16 cellular contexts compared by ENCODE assay signal in the genomic region with DNA sequence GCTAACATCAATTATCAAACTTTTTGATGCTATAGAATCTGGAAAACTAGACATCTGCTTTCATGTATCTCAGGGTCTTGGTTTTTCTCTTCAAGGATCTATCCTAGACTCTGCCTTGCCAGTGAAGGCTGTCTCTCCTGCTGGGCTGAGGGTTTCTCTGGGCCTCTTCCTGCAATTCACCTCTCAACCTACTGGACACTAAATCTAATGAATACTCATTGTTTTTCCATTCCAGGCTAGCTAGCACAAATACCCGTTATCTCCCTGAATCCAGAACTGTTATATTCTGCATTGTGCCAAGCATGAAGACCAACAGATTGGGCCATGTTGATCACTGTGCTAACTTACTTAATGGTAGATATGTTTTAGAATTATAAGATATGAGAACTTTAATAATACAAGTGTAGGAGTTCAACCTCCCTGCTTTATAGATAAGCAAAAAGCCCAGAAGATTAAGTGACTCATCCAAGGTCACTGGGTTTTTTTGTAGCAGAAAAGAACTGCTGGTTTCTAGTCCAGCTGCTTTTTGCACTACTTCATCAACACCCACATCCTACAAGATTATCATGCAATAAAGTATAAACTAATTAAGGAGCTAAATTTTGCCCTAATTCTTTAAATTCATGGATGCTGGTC. TPM values are rescaled to one million over a fixed set of nuclear protein-coding genes. Genes with fewer than 3 reads are reported as not detected.
DNase-seq lines count a peak whose midpoint lies in the region; ATAC-seq and TF ChIP-seq lines count a peak whose summit lies in the region.
"Had no signal": no experiment of that assay in that cellular context is flagged by ENCODE, and none has a peak within 500 bp of the region (broad histone marks: within the 10 kb centered on the region; RNA-seq: fewer than 3 reads in every experiment).

No MANE protein-coding gene starts in this region.

- no peak overlapping the region for H3K27ac Mint-ChIP-seq in MCF 10A (ENCODE audit: low read depth, unreplicated experiment)
- H3K27ac Mint-ChIP-seq: dendritic cell treated with granulocyte-macrophage colony-stimulating factor and Interleukin-4, amounts not matched to agents 40 ng/mL and 50 ng/mL, for 4 days had no signal

- H3K4me1 ChIP-seq in mammary epithelial cell (ENCODE audit: insufficient read depth, low read length) (peaks cover 8% of the 10 kb centered on the region), adrenal gland (replicated peaks in 1 of 2) (peaks cover 18 to 34% of the 10 kb centered on the region in 2 donors), PC-3 (ENCODE audit: insufficient read depth, low read length) (no peaks in the 10 kb centered on the region), upper lobe of right lung (peaks cover 2% of the 10 kb centered on the region)
- H3K4me1 ChIP-seq: ascending aorta had no signal

- H3K4me1 Mint-ChIP-seq in MCF 10A (ENCODE audit: insufficient read depth, unreplicated experiment) = peaks cover 5% of the 10 kb centered on the region

- H3K27ac ChIP-seq in mammary epithelial cell (ENCODE audit: insufficient read depth, low read depth, low read length) (no peak overlapping the region), adrenal gland (peak overlapping the region in 4 of 5 donors; percentile 19 to 40 (median 32)), PC-3 (ENCODE audit: low read length) (no peak overlapping the region), upper lobe of right lung (no peak overlapping the region)
- H3K27ac ChIP-seq: ascending aorta had no signal

- dilution Hi-C loops in mammary epithelial cell (cut with HindIII; ENCODE audit: low sequenced_read_pairs) = no loop called here

- ATAC-seq in GM21619 (IDR thresholded peaks at IDR 0.05; ENCODE audit: unreplicated experiment) (no peak), PC-3 (no peak), upper lobe of right lung (no peak)
- ATAC-seq: right cardiac atrium had no signal

- intact Hi-C loops in mammary epithelial cell (cut with micrococcal nuclease) (no loop called here), MCF 10A (cut with micrococcal nuclease) (no loop called here), adrenal gland (cut with DNase I) (no loop called here), PC-3 (cut with micrococcal nuclease) (no loop called here), upper lobe of right lung (cut with DNase I) (no loop called here), posterior vena cava (cut with DNase I) (no loop called here)

- DNase-seq in mammary epithelial cell = peak; percentile 16
- no peak for DNase-seq in MCF 10A (ENCODE audit: unreplicated experiment)
- no peak for DNase-seq in adrenal gland
- DNase-seq in iris pigment epithelial cell (ENCODE audit: low read depth) = peak; percentile 48
- no peak for DNase-seq in PC-3
- no peak for DNase-seq in upper lobe of right lung
- DNase-seq in posterior vena cava (ENCODE audit: low spot score) = no peak
- DNase-seq: activated CD8-positive, alpha-beta memory T cell treated with anti-CD3 and anti-CD28 coated beads, Interleukin-2, amount 50 U/mL, for 48 hours; DMS53; NCI-H1092 treated with DMSO at 0.1 percent for 48 hours; right cardiac atrium had no signal

- H3K4me3 Mint-ChIP-seq in MCF 10A (ENCODE audit: unreplicated experiment) = no peak overlapping the region
- H3K4me3 Mint-ChIP-seq: dendritic cell treated with granulocyte-macrophage colony-stimulating factor and Interleukin-4, amounts not matched to agents 40 ng/mL and 50 ng/mL, for 4 days had no signal

- POLR2A ChIA-PET in MCF 10A (lab: Yijun Ruan, JAX) (interaction anchor here (0.6 to 2.2 kb wide), 4 partner anchors 10 to 56 kb away, joined by 3 to 8 read pairs (median 4); no protein-coding TSS in a partner anchor), PC-3 (lab: Charles Lee; ENCODE audit: unreplicated experiment) (interaction anchor here (0.5 kb wide), 1 partner anchor 532 kb away, joined by 3 read pairs; no protein-coding TSS in a partner anchor)

- 100% methylated on average over 1 of the region's 1 CpG for WGBS in mammary epithelial cell (ENCODE audit: low coverage, missing lambda C conversion rate)
- 20 to 44% (median 32%) methylated on average over 1 of the region's 1 CpG for WGBS in adrenal gland, 4 donors

- CTCF ChIA-PET in mammary epithelial cell (lab: Charles Lee; ENCODE audit: low non-redundant PET) (no interaction called here), MCF 10A (lab: Yijun Ruan, JAX) (interaction anchor here (0.7 to 12.5 kb wide), 4 partner anchors 18 to 100 kb away, joined by 3 to 253 read pairs (median 6); no protein-coding TSS in a partner anchor), PC-3 (lab: Charles Lee) (no interaction called here)

- H3K27me3 ChIP-seq in mammary epithelial cell (ENCODE audit: insufficient read depth, low read length) (no peaks in the 10 kb centered on the region), adrenal gland (no peaks in the 10 kb centered on the region), PC-3 (ENCODE audit: low read length) (no peaks in the 10 kb centered on the region), upper lobe of right lung (no peaks in the 10 kb centered on the region)
- H3K27me3 ChIP-seq: ascending aorta had no signal

- H2AFZ ChIP-seq in mammary epithelial cell (ENCODE audit: low read depth, low read length) (no peak overlapping the region), PC-3 (ENCODE audit: low read length) (no peak overlapping the region)

- H3K4me3 ChIP-seq in mammary epithelial cell (replicated peaks in 1 of 3; ENCODE audit: insufficient read depth in 1 of 3, low read depth in 2 of 3, low read length in 3 of 3) (no peak overlapping the region), adrenal gland (no peak overlapping the region), PC-3 (ENCODE audit: low read length) (no peak overlapping the region), upper lobe of right lung (no peak overlapping the region)
- H3K4me3 ChIP-seq: ascending aorta, HAP-1 had no signal

- H3K9ac ChIP-seq in mammary epithelial cell (ENCODE audit: insufficient read depth, low read length) = no peak overlapping the region
- no peak overlapping the region for H3K9ac ChIP-seq in PC-3 (ENCODE audit: low read length)

- BruUV-seq in mammary epithelial cell (replicated peaks; lab: Mats Ljungman, UMichigan) (no TSS peak), MCF 10A (replicated peaks; lab: Mats Ljungman, UMichigan) (no TSS peak), PC-3 (replicated peaks; lab: Mats Ljungman, UMichigan) (no TSS peak)

- TF ChIP-seq POLR2A in adrenal gland (IDR thresholded peaks at IDR 0.05) = no peak

- H3K27me3 Mint-ChIP-seq in MCF 10A (ENCODE audit: insufficient read depth, unreplicated experiment) = no peaks in the 10 kb centered on the region
- H3K27me3 Mint-ChIP-seq: dendritic cell treated with granulocyte-macrophage colony-stimulating factor and Interleukin-4, amounts not matched to agents 40 ng/mL and 50 ng/mL, for 4 days; IgD-negative memory B cell had no signal

- H3F3A ChIP-seq in PC-3 (ENCODE audit: low read length, unreplicated experiment) = no peaks in the 10 kb centered on the region

- H3K79me2 ChIP-seq in mammary epithelial cell (ENCODE audit: insufficient read depth, low read length) (peaks cover 25% of the 10 kb centered on the region), PC-3 (ENCODE audit: low read length) (no peaks in the 10 kb centered on the region)

- TF ChIP-seq CTCF in mammary epithelial cell (conservative IDR thresholded peaks at IDR 0.05 in 1 of 2, IDR thresholded peaks at IDR 0.05 in 1 of 2; ENCODE audit: extremely low read depth in 1 of 2, insufficient read depth in 1 of 2, low read depth in 1 of 2, low read length in 2 of 2) = no peak
- TF ChIP-seq CTCF in MCF 10A (IDR thresholded peaks at IDR 0.05; ENCODE audit: unreplicated experiment) = no peak
- peak in 2 of 6 experiments; percentile 16 to 23 for TF ChIP-seq CTCF in adrenal gland (IDR thresholded peaks at IDR 0.05)
- no peak for TF ChIP-seq CTCF in PC-3 (conservative IDR thresholded peaks at IDR 0.05; ENCODE audit: low read depth, low read length)
- TF ChIP-seq CTCF in upper lobe of right lung (IDR thresholded peaks at IDR 0.05) = no peak

- H3K36me3 ChIP-seq in mammary epithelial cell (ENCODE audit: insufficient read depth, low read length) (no peaks in the 10 kb centered on the region), adrenal gland (replicated peaks in 1 of 2) (no peaks in the 10 kb centered on the region), PC-3 (ENCODE audit: low read depth, low read length) (no peaks in the 10 kb centered on the region), upper lobe of right lung (peaks cover 6% of the 10 kb centered on the region)
- H3K36me3 ChIP-seq: ascending aorta had no signal

- no peak overlapping the region for H3K4me2 ChIP-seq in mammary epithelial cell (ENCODE audit: insufficient read depth, low read depth, low read length)
- no peak overlapping the region for H3K4me2 ChIP-seq in PC-3 (ENCODE audit: low read length)

- no peaks in the 10 kb centered on the region for H3K9me2 ChIP-seq in PC-3 (replicated peaks; ENCODE audit: low read length)

- H3K9me3 ChIP-seq in mammary epithelial cell (replicated peaks; ENCODE audit: insufficient read depth, low read length) (no peaks in the 10 kb centered on the region), adrenal gland (replicated peaks in 1 of 3) (no peaks in the 10 kb centered on the region), PC-3 (ENCODE audit: low read length) (no peaks in the 10 kb centered on the region), upper lobe of right lung (no peaks in the 10 kb centered on the region)
- H3K9me3 ChIP-seq: ascending aorta, HAP-1 had no signal

- H4K20me1 ChIP-seq in mammary epithelial cell (ENCODE audit: insufficient read depth, low read length) = no peaks in the 10 kb centered on the region
- H4K20me1 ChIP-seq in PC-3 (ENCODE audit: low read length) = no peaks in the 10 kb centered on the region

- H3K36me3 Mint-ChIP-seq in MCF 10A (ENCODE audit: insufficient read depth, unreplicated experiment) = peaks cover 11% of the 10 kb centered on the region

- no peaks in the 10 kb centered on the region for H3K9me3 Mint-ChIP-seq in MCF 10A (ENCODE audit: unreplicated experiment)
- H3K9me3 Mint-ChIP-seq: dendritic cell treated with granulocyte-macrophage colony-stimulating factor and Interleukin-4, amounts not matched to agents 40 ng/mL and 50 ng/mL, for 4 days; IgD-negative memory B cell had no signal

- in situ Hi-C loops in mammary epithelial cell (cut with MboI; ENCODE audit: low sequenced_read_pairs in 2 of 2) = no loop called here

RNA-seq across cellular contexts. Expression of a gene that starts 56.5 kb away (rescaled TPM):
- total RNA-seq in mammary epithelial cell (10 to 100 TPM; 12.3 to 12.9 TPM), MCF 10A (2022) (17.8 and 18.6 TPM in 2 replicates), adrenal gland (10 to 100 TPM; 14.9 to 43.7 (median 33.3) TPM), PC-3 (2014; rRNA removed) (4.3 and 9.4 TPM in 2 replicates), upper lobe of right lung (49.7 TPM), posterior vena cava (10 to 100 TPM; 42.0 to 54.7 TPM)
- polyA plus RNA-seq in mammary epithelial cell (15.1 TPM), adrenal gland (10 to 100 TPM in 1 of 3 donors, 1 to 10 TPM in 2; 5.4 to 19.1 (median 9.3) TPM)
- polyA minus RNA-seq in mammary epithelial cell = 19.9 TPM

Comparison
In these comparisons a context has a peak if more than half of its experiments do, and no peak if none do; other contexts are left out.
1. DNase-seq: peak in mammary epithelial cell (single experiment) and iris pigment epithelial cell (single experiment); none in MCF 10A (single experiment), adrenal gland (0 of 7), PC-3 (single experiment), upper lobe of right lung (single experiment) and posterior vena cava (single experiment).
2. H3K27ac ChIP-seq: peak in adrenal gland (4 of 5); none in mammary epithelial cell (single experiment), PC-3 (single experiment) and upper lobe of right lung (single experiment).